In genomic region chr22:22745225-22746060, GRCh38 we compare ENCODE assay signal across 8 cellular contexts.
DNase-seq lines count a peak whose midpoint lies in the region; FAIRE-seq lines count a peak whose summit lies in the region.

No MANE protein-coding gene starts in this region.

- FAIRE-seq in frontal cortex (lab: Jason Lieb, UNC): no peak

- DNase-seq in SIG-M5 treated with dmso at 0.1 percent for 504 hours (lab: John Stamatoyannopoulos, UW; ENCODE audit: unreplicated experiment) (peak; percentile 7), SIG-M5 (lab: John Stamatoyannopoulos, UW) (no peak), HUDEP-2 (lab: John Stamatoyannopoulos, UW; ENCODE audit: unreplicated experiment in 76 of 76) (peak in 46 of 76 experiments; percentile 10 to 73 (median 33)), germinal center (ENCODE audit: low spot score) (peak; percentile 38), DMS79 (lab: John Stamatoyannopoulos, UW) (no peak), frontal cortex (ENCODE audit: low spot score in 2 of 2) (no peak)
- DNase-seq in activated CD8-positive, alpha-beta memory T cell treated with anti-CD3 and anti-CD28 coated beads, Interleukin-2, amount 50 U/mL, for 4 hours: peak; percentile 49
- peak in 2 of 3 donors; percentile 18 to 23 for DNase-seq in stimulated activated CD4-positive, alpha-beta T cell treated with anti-CD3 and anti-CD28 coated beads, Interleukin-12 subunit alpha, Interleukin-12 subunit beta, amount 100 ng/mL, for 48 hours (ENCODE audit: low read depth in 2 of 3, low spot score in 1 of 3)

Comparison
In these comparisons a context has a peak if more than half of its experiments do, and no peak if none do; other contexts are left out.
1. DNase-seq: peak in SIG-M5 treated with dmso at 0.1 percent for 504 hours (single experiment), HUDEP-2 (46 of 76), activated CD8-positive, alpha-beta memory T cell treated with anti-CD3 and anti-CD28 coated beads, Interleukin-2, amount 50 U/mL, for 4 hours (single experiment), germinal center (single experiment) and stimulated activated CD4-positive, alpha-beta T cell treated with anti-CD3 and anti-CD28 coated beads, Interleukin-12 subunit alpha, Interleukin-12 subunit beta, amount 100 ng/mL, for 48 hours (2 of 3); none in SIG-M5 (single experiment), DMS79 (single experiment) and frontal cortex (0 of 2).